ENCODE assay signal across 8 cellular contexts in the genomic region with DNA sequence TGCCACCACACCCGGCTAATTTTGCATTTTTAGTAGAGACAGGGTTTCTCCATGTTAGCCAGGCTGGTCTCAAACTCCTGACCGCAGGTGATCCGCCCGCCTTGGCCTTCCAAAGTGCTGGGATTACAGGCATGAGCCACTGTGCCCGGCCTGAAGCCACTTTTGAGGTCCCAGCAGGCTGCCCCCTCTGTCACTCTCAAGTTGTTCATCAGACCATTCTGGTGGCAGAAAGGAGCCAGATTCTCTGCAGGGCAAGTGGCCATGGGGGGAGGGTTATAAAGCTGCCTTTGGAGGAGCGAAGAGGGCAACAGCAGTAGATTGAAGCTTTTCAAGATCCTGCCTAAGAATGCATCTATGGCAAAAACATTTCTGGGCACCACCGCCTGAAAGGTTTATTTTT.
DNase-seq lines count a peak whose midpoint lies in the region; ATAC-seq and TF ChIP-seq lines count a peak whose summit lies in the region.
"Not testable (repeated sequence)": the region's sequence is repeated elsewhere in the genome, so short reads cannot be mapped to it uniquely, and the experiment has no call there.

No MANE protein-coding gene starts in this region.

- H3K4me3 ChIP-seq in CD4-positive, CD25-positive, alpha-beta regulatory T cell (ENCODE audit: low read depth, low read length); KMS-11 (IDR thresholded peaks at IDR 0.05; ENCODE audit: insufficient read depth, low read depth, low read length); OCI-LY1 (ENCODE audit: low read depth, low read length, poor library complexity, severe bottlenecking): not testable (repeated sequence)

- not testable (repeated sequence) for H3K79me2 ChIP-seq in KMS-11 (ENCODE audit: insufficient read depth, low read depth); OCI-LY1 (ENCODE audit: insufficient read depth, low read length)

- H3K9me3 ChIP-seq in CD4-positive, CD25-positive, alpha-beta regulatory T cell (ENCODE audit: control insufficient read depth in 2 of 2, low read length in 2 of 2); OCI-LY1 (ENCODE audit: low read length); T-helper 17 cell (ENCODE audit: control insufficient read depth, low read length, poor library complexity, severe bottlenecking): not testable (repeated sequence)

- TF ChIP-seq CTCF in KMS-11 (conservative IDR thresholded peaks at IDR 0.05; ENCODE audit: low read depth, low read length); OCI-LY1 (IDR thresholded peaks at IDR 0.05; ENCODE audit: low read length): not testable (repeated sequence)

- H3K4me2 ChIP-seq in KMS-11 (peak overlapping the region; percentile 84; the same call in 1 of the 2 replicates), OCI-LY1 (ENCODE audit: low read length) (peak overlapping the region; percentile 25; the same call in 1 of the 2 replicates)

- H3K36me3 Mint-ChIP-seq in CD4-positive, CD25-positive, alpha-beta regulatory T cell; T-helper 17 cell (ENCODE audit: low read depth); activated CD4-positive, alpha-beta memory T cell treated with anti-CD3 and anti-CD28 coated beads, Interleukin-2, amount 10 ng/mL, durations not matched to agents 7 days and 5 days (ENCODE audit: low read depth); activated T-helper 1 cell treated with anti-CD3 and anti-CD28 coated beads, Interleukin-12 subunit alpha, Interleukin-12 subunit beta, Interleukin-2, Interleukin-4 antibody, amounts not matched to agents 30 ng/mL and 10 ng/mL and 1 ng/mL, durations not matched to agents 14 hours and 24 hours and 36 hours (ENCODE audit: low read depth): not testable (repeated sequence)

- H3K27ac Mint-ChIP-seq in CD4-positive, CD25-positive, alpha-beta regulatory T cell, result peak overlapping the region in 2 of 3 donors; percentile 25 to 60
- peak overlapping the region; percentile 6 for H3K27ac Mint-ChIP-seq in T-helper 17 cell
- H3K27ac Mint-ChIP-seq in activated CD4-positive, alpha-beta memory T cell treated with anti-CD3 and anti-CD28 coated beads, Interleukin-2, amount 10 ng/mL, durations not matched to agents 7 days and 5 days, result peak overlapping the region; percentile 64
- peak overlapping the region; percentile 88 for H3K27ac Mint-ChIP-seq in activated T-helper 1 cell treated with anti-CD3 and anti-CD28 coated beads, Interleukin-12 subunit alpha, Interleukin-12 subunit beta, Interleukin-2, Interleukin-4 antibody, amounts not matched to agents 30 ng/mL and 10 ng/mL and 1 ng/mL, durations not matched to agents 14 hours and 24 hours and 36 hours
- H3K27ac Mint-ChIP-seq in stimulated activated naive CD8-positive, alpha-beta T cell treated with anti-CD3 and anti-CD28 coated beads, Interleukin-15, amount 100 ng/mL, for 72 hours, result not testable (repeated sequence)

- not testable (repeated sequence) for H3K27me3 Mint-ChIP-seq in CD4-positive, CD25-positive, alpha-beta regulatory T cell; T-helper 17 cell; activated CD4-positive, alpha-beta memory T cell treated with anti-CD3 and anti-CD28 coated beads, Interleukin-2, amount 10 ng/mL, durations not matched to agents 7 days and 5 days; activated T-helper 1 cell treated with anti-CD3 and anti-CD28 coated beads, Interleukin-12 subunit alpha, Interleukin-12 subunit beta, Interleukin-2, Interleukin-4 antibody, amounts not matched to agents 30 ng/mL and 10 ng/mL and 1 ng/mL, durations not matched to agents 14 hours and 24 hours and 36 hours (ENCODE audit: insufficient read depth); stimulated activated naive CD8-positive, alpha-beta T cell treated with anti-CD3 and anti-CD28 coated beads, Interleukin-15, amount 100 ng/mL, for 72 hours

- H3K9me2 ChIP-seq in OCI-LY1 (ENCODE audit: low read depth, low read length), result not testable (repeated sequence)

- CTCF ChIA-PET in activated CD4-positive, alpha-beta memory T cell treated with anti-CD3 and anti-CD28 coated beads, Interleukin-2, amount 10 ng/mL, durations not matched to agents 7 days and 5 days (lab: Charles Lee), result not testable (repeated sequence)

- H3K4me3 Mint-ChIP-seq in CD4-positive, CD25-positive, alpha-beta regulatory T cell; T-helper 17 cell; activated CD4-positive, alpha-beta memory T cell treated with anti-CD3 and anti-CD28 coated beads, Interleukin-2, amount 10 ng/mL, durations not matched to agents 7 days and 5 days; activated T-helper 1 cell treated with anti-CD3 and anti-CD28 coated beads, Interleukin-12 subunit alpha, Interleukin-12 subunit beta, Interleukin-2, Interleukin-4 antibody, amounts not matched to agents 30 ng/mL and 10 ng/mL and 1 ng/mL, durations not matched to agents 14 hours and 24 hours and 36 hours; stimulated activated naive CD8-positive, alpha-beta T cell treated with anti-CD3 and anti-CD28 coated beads, Interleukin-15, amount 100 ng/mL, for 72 hours: not testable (repeated sequence)

- not testable (repeated sequence) for H3F3A ChIP-seq in OCI-LY1 (ENCODE audit: insufficient read depth, low read length)

- intact Hi-C loops in activated T-helper 1 cell treated with anti-CD3 and anti-CD28 coated beads, Interleukin-12 subunit alpha, Interleukin-12 subunit beta, Interleukin-2, Interleukin-4 antibody, amounts not matched to agents 30 ng/mL and 10 ng/mL and 1 ng/mL, durations not matched to agents 14 hours and 24 hours and 36 hours (cut with micrococcal nuclease), result loop anchor here (1.0 to 10.0 kb wide), 5 partner anchors 34 to 149 kb away; no protein-coding TSS in a partner anchor

- ATAC-seq in CD4-positive, CD25-positive, alpha-beta regulatory T cell (ENCODE audit: low read depth in 2 of 2); T-helper 17 cell: not testable (repeated sequence)
- ATAC-seq in GM19035 (IDR thresholded peaks at IDR 0.05; ENCODE audit: unreplicated experiment), result peak; percentile 21
- ATAC-seq in stimulated activated naive CD8-positive, alpha-beta T cell treated with anti-CD3 and anti-CD28 coated beads, Interleukin-15, amount 100 ng/mL, for 72 hours, result peak; percentile 11

- not testable (repeated sequence) for H4K20me1 ChIP-seq in KMS-11 (ENCODE audit: insufficient read depth); OCI-LY1 (ENCODE audit: insufficient read depth, low read length)

- not testable (repeated sequence) for H3K4me1 ChIP-seq in CD4-positive, CD25-positive, alpha-beta regulatory T cell (ENCODE audit: control insufficient read depth, insufficient read depth, low read length, poor library complexity, severe bottlenecking)
- H3K4me1 ChIP-seq in KMS-11 (ENCODE audit: low read depth, poor library complexity, severe bottlenecking) (peaks cover 47% of the 10 kb centered on the region), OCI-LY1 (ENCODE audit: insufficient read depth, low read length, severe bottlenecking) (peaks cover 79% of the 10 kb centered on the region)

- H3K9me3 Mint-ChIP-seq in CD4-positive, CD25-positive, alpha-beta regulatory T cell; activated CD4-positive, alpha-beta memory T cell treated with anti-CD3 and anti-CD28 coated beads, Interleukin-2, amount 10 ng/mL, durations not matched to agents 7 days and 5 days; activated T-helper 1 cell treated with anti-CD3 and anti-CD28 coated beads, Interleukin-12 subunit alpha, Interleukin-12 subunit beta, Interleukin-2, Interleukin-4 antibody, amounts not matched to agents 30 ng/mL and 10 ng/mL and 1 ng/mL, durations not matched to agents 14 hours and 24 hours and 36 hours; stimulated activated naive CD8-positive, alpha-beta T cell treated with anti-CD3 and anti-CD28 coated beads, Interleukin-15, amount 100 ng/mL, for 72 hours: not testable (repeated sequence)

- POLR2A ChIA-PET in activated CD4-positive, alpha-beta memory T cell treated with anti-CD3 and anti-CD28 coated beads, Interleukin-2, amount 10 ng/mL, durations not matched to agents 7 days and 5 days (lab: Charles Lee), result not testable (repeated sequence)

- H3K9ac ChIP-seq in KMS-11 (peak overlapping the region; percentile 41; the same call in 1 of the 2 replicates), OCI-LY1 (ENCODE audit: low read length) (peak overlapping the region; percentile 47; the same call in 1 of the 2 replicates)

- not testable (repeated sequence) for H3K36me3 ChIP-seq in CD4-positive, CD25-positive, alpha-beta regulatory T cell (ENCODE audit: control insufficient read depth, insufficient read depth, low read length); KMS-11 (ENCODE audit: insufficient read depth); OCI-LY1 (ENCODE audit: insufficient read depth, low read length)

- peaks cover 11 to 31% (median 20%) of the 10 kb centered on the region in 4 donors for H3K4me1 Mint-ChIP-seq in CD4-positive, CD25-positive, alpha-beta regulatory T cell
- peaks cover 17% of the 10 kb centered on the region for H3K4me1 Mint-ChIP-seq in T-helper 17 cell
- H3K4me1 Mint-ChIP-seq in activated CD4-positive, alpha-beta memory T cell treated with anti-CD3 and anti-CD28 coated beads, Interleukin-2, amount 10 ng/mL, durations not matched to agents 7 days and 5 days, result peaks cover 35% of the 10 kb centered on the region
- peaks cover 45% of the 10 kb centered on the region for H3K4me1 Mint-ChIP-seq in activated T-helper 1 cell treated with anti-CD3 and anti-CD28 coated beads, Interleukin-12 subunit alpha, Interleukin-12 subunit beta, Interleukin-2, Interleukin-4 antibody, amounts not matched to agents 30 ng/mL and 10 ng/mL and 1 ng/mL, durations not matched to agents 14 hours and 24 hours and 36 hours (ENCODE audit: low read depth)
- peaks cover 60% of the 10 kb centered on the region for H3K4me1 Mint-ChIP-seq in stimulated activated naive CD8-positive, alpha-beta T cell treated with anti-CD3 and anti-CD28 coated beads, Interleukin-15, amount 100 ng/mL, for 72 hours

- H3K27me3 ChIP-seq in CD4-positive, CD25-positive, alpha-beta regulatory T cell (ENCODE audit: control insufficient read depth, insufficient read depth, low read length); KMS-11 (ENCODE audit: insufficient read depth, low read depth); OCI-LY1 (ENCODE audit: insufficient read depth, low read length): not testable (repeated sequence)

- DNase-seq in CD4-positive, CD25-positive, alpha-beta regulatory T cell; T-helper 17 cell; activated CD4-positive, alpha-beta memory T cell treated with anti-CD3 and anti-CD28 coated beads, Interleukin-2, amount 10 ng/mL, durations not matched to agents 7 days and 5 days; activated T-helper 1 cell treated with anti-CD3 and anti-CD28 coated beads, Interleukin-12 subunit alpha, Interleukin-12 subunit beta, Interleukin-2, Interleukin-4 antibody, amounts not matched to agents 30 ng/mL and 10 ng/mL and 1 ng/mL, durations not matched to agents 14 hours and 24 hours and 36 hours (ENCODE audit: low spot score); stimulated activated naive CD8-positive, alpha-beta T cell treated with anti-CD3 and anti-CD28 coated beads, Interleukin-15, amount 100 ng/mL, for 72 hours: not testable (repeated sequence)

- H3K27ac ChIP-seq in CD4-positive, CD25-positive, alpha-beta regulatory T cell (ENCODE audit: insufficient read depth, low read length, poor library complexity, severe bottlenecking), result not testable (repeated sequence)
- H3K27ac ChIP-seq in KMS-11, result peak overlapping the region; percentile 81
- H3K27ac ChIP-seq in OCI-LY1 (ENCODE audit: low read depth, low read length, poor library complexity, severe bottlenecking), result peak overlapping the region; percentile 96

- H2AFZ ChIP-seq in KMS-11 (ENCODE audit: low read depth), result peak overlapping the region; percentile 34; the same call in 1 of the 2 replicates
- H2AFZ ChIP-seq in OCI-LY1 (ENCODE audit: low read length), result not testable (repeated sequence)
